ENCODE assay signal across 8 cellular contexts in genomic region chr5:151234476-151235238, GRCh38. TPM values are rescaled to one million over a fixed set of nuclear protein-coding genes. Genes with fewer than 3 reads are reported as not detected.
A peak's percentile ranks its signal among the peaks of the same experiment; 100 is the strongest.
DNase-seq lines count a peak whose midpoint lies in the region; ATAC-seq, FAIRE-seq and TF ChIP-seq lines count a peak whose summit lies in the region.

No MANE protein-coding gene starts in this region.

- FAIRE-seq in GM12892 (lab: Jason Lieb, UNC): peak; percentile 84

- DNase-seq in GM12892 (ENCODE audit: insufficient read length): peak; percentile 66
- DNase-seq in HuH-7.5 (ENCODE audit: low spot score): peak; percentile 62
- DNase-seq in cardiac fibroblast (ENCODE audit: low read depth in 2 of 2): peak; percentile 84 to 93
- no peak for DNase-seq in omental fat pad (ENCODE audit: low spot score)
- no peak for DNase-seq in NCI-H187 treated with DMSO at 0.1 percent for 48 hours (lab: John Stamatoyannopoulos, UW)
- no peak for DNase-seq in substantia nigra (lab: John Stamatoyannopoulos, UW)
- DNase-seq in DMS53 treated with DMSO at 0.1 percent for 48 hours (lab: John Stamatoyannopoulos, UW; ENCODE audit: unreplicated experiment): no peak

- peak; percentile 44; the same call in 1 of the 2 replicates for TF ChIP-seq POLR2A in GM12892 (IDR thresholded peaks at IDR 0.05; ENCODE audit: low read depth, low read length)

- H3K4me3 ChIP-seq in cardiac fibroblast (replicated peaks in 1 of 2; ENCODE audit: low read depth in 2 of 2, low read length in 2 of 2): no peak overlapping the region

- H3K27ac ChIP-seq in substantia nigra (ENCODE audit: low read depth, low read length, poor library complexity, severe bottlenecking): no peak overlapping the region

- TF ChIP-seq CTCF in cardiac fibroblast (IDR thresholded peaks at IDR 0.05; ENCODE audit: low read depth, low read length): no peak
- no peak for TF ChIP-seq CTCF in omental fat pad (IDR thresholded peaks at IDR 0.05)

- ATAC-seq in GM21447 (IDR thresholded peaks at IDR 0.05; ENCODE audit: unreplicated experiment): peak; percentile 59
- peak; percentile 80 for ATAC-seq in omental fat pad (ENCODE audit: low FRiP score)

RNA-seq across cellular contexts. Expression of gene CCDC69, which starts 10.8 kb away (rescaled TPM):
- 41.2 TPM for polyA plus RNA-seq in GM12892 (2012; ENCODE audit: missing spikeins)
- total RNA-seq in omental fat pad: 100 to 1,000 TPM; 118 to 287 (median 228) TPM

RNA-seq across cellular contexts. Expression of gene GM2A, which starts 18.3 kb away (rescaled TPM):
- polyA plus RNA-seq in GM12892 (2012; ENCODE audit: missing spikeins): 71.5 TPM
- 10 to 100 TPM; 26.6 to 62.6 (median 27.9) TPM for total RNA-seq in omental fat pad

Comparison
In these comparisons a context has a peak if more than half of its experiments do, and no peak if none do; other contexts are left out.
1. DNase-seq: peak in GM12892 (single experiment), HuH-7.5 (single experiment) and cardiac fibroblast (2 of 2); none in omental fat pad (single experiment), NCI-H187 treated with DMSO at 0.1 percent for 48 hours (single experiment), substantia nigra (0 of 49) and DMS53 treated with DMSO at 0.1 percent for 48 hours (single experiment).